In the genomic region with DNA sequence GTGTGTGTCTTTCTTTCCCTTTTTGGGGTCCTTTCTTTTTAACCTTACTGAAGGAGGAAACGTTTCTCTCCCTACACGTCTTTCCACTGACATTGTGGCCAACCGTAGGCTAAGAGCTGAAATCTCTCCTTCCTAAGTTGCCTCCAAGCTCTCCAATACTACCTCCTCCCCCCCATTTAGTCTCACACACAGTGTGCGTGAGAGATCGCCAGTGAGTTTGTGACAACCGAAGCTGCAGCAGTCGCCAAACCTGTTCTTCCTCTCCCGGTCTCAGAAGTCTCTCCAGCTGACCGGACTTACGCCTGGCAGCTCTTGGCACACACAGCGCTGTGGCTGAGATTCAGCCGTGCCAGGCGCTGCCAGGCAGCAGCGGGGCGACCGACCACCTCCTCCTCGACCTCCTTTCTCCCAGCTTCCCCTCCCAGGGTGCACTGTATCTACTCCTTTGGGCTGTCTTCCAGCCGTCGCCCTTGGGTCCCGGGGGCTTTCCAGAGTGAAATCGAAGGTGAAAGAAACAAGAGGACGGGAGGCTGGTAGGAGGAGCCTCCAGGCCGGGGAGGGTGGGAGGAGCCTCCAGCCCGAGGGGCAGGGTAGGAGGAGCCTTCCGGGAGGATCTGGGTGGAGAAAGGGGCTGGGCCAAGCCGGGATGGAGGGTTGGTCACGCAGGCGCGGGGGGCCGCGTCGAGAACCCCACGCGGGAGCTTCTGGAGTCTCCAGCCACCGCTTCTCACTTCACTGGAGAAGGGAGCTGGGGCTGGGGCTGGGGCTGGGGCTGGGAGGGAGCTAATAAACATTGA, we compare ENCODE assay signal across 1 cellular context.
TF ChIP-seq lines count a peak whose summit lies in the region.

A gene (plus strand): TSS at position 684 of the 797 bp plus-strand sequence.

TF ChIP-seq in A549, 52 proteins besides CTCF, POLR2A, EP300 and RAD21 (continued from another document):
- TF ChIP-seq, protein P1, sequence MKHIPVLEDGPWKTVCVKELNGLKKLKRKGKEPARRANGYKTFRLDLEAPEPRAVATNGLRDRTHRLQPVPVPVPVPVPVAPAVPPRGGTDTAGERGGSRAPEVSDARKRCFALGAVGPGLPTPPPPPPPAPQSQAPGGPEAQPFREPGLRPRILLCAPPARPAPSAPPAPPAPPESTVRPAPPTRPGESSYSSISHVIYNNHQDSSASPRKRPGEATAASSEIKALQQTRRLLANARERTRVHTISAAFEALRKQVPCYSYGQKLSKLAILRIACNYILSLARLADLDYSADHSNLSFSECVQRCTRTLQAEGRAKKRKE (CRISPR knock-in tag; IDR thresholded peaks at IDR 0.05; ENCODE audit: low read depth), result no peak
- TF ChIP-seq HDAC2 (IDR thresholded peaks at IDR 0.05) (no peak), NFE2L2 (conservative IDR thresholded peaks at IDR 0.05; ENCODE audit: low read length) (no peak), KDM5A (IDR thresholded peaks at IDR 0.05) (no peak), HOXB5 (CRISPR knock-in tag; IDR thresholded peaks at IDR 0.05) (no peak), NPAS2 (CRISPR knock-in tag; IDR thresholded peaks at IDR 0.05; ENCODE audit: borderline replicate concordance) (no peak), POLR2AphosphoS2 (conservative IDR thresholded peaks at IDR 0.05; ENCODE audit: low read length) (no peak), CBX2 (IDR thresholded peaks at IDR 0.05; ENCODE audit: borderline replicate concordance, low read depth) (no peak), KDM1A (IDR thresholded peaks at IDR 0.05; ENCODE audit: low read depth) (no peak), ZFP36 (IDR thresholded peaks at IDR 0.05; ENCODE audit: borderline replicate concordance, partially characterized antibody) (no peak), HOXA7 (CRISPR knock-in tag; IDR thresholded peaks at IDR 0.05) (no peak), MAFK (IDR thresholded peaks at IDR 0.05; ENCODE audit: partially characterized antibody) (no peak), HEYL (CRISPR knock-in tag; IDR thresholded peaks at IDR 0.05) (no peak), ESRRA (IDR thresholded peaks at IDR 0.05; ENCODE audit: borderline replicate concordance, low read length) (no peak), CBX8 (IDR thresholded peaks at IDR 0.05) (no peak), BHLHE40 (IDR thresholded peaks at IDR 0.05; ENCODE audit: low read depth, low read length) (no peak), MYC (IDR thresholded peaks at IDR 0.05; ENCODE audit: borderline replicate concordance, low read length) (no peak), ZNF302 (CRISPR knock-in tag; IDR thresholded peaks at IDR 0.05) (no peak), SREBF2 (IDR thresholded peaks at IDR 0.05) (no peak), JUN (IDR thresholded peaks at IDR 0.05) (peak in 1 of 2 experiments; percentile 67; a peak in 3 of 5 replicates), CEBPB (IDR thresholded peaks at IDR 0.05) (no peak), RARB (CRISPR knock-in tag; IDR thresholded peaks at IDR 0.05) (no peak), EHMT2 (IDR thresholded peaks at IDR 0.05; ENCODE audit: low read depth) (no peak)
- TF ChIP-seq, protein P2, sequence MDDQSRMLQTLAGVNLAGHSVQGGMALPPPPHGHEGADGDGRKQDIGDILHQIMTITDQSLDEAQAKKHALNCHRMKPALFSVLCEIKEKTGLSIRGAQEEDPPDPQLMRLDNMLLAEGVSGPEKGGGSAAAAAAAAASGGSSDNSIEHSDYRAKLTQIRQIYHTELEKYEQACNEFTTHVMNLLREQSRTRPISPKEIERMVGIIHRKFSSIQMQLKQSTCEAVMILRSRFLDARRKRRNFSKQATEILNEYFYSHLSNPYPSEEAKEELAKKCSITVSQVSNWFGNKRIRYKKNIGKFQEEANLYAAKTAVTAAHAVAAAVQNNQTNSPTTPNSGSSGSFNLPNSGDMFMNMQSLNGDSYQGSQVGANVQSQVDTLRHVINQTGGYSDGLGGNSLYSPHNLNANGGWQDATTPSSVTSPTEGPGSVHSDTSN (IDR thresholded peaks at IDR 0.05), result no peak
- TF ChIP-seq, protein P3, sequence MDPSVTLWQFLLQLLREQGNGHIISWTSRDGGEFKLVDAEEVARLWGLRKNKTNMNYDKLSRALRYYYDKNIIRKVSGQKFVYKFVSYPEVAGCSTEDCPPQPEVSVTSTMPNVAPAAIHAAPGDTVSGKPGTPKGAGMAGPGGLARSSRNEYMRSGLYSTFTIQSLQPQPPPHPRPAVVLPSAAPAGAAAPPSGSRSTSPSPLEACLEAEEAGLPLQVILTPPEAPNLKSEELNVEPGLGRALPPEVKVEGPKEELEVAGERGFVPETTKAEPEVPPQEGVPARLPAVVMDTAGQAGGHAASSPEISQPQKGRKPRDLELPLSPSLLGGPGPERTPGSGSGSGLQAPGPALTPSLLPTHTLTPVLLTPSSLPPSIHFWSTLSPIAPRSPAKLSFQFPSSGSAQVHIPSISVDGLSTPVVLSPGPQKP (IDR thresholded peaks at IDR 0.05; ENCODE audit: low read depth, low read length), result no peak
- TF ChIP-seq, protein P4, sequence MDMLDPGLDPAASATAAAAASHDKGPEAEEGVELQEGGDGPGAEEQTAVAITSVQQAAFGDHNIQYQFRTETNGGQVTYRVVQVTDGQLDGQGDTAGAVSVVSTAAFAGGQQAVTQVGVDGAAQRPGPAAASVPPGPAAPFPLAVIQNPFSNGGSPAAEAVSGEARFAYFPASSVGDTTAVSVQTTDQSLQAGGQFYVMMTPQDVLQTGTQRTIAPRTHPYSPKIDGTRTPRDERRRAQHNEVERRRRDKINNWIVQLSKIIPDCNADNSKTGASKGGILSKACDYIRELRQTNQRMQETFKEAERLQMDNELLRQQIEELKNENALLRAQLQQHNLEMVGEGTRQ (IDR thresholded peaks at IDR 0.05), result no peak
- TF ChIP-seq, protein P5, sequence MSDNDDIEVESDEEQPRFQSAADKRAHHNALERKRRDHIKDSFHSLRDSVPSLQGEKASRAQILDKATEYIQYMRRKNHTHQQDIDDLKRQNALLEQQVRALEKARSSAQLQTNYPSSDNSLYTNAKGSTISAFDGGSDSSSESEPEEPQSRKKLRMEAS (IDR thresholded peaks at IDR 0.05), result peak; percentile 54; the same call in 1 of the 2 replicates
- TF ChIP-seq, protein P6, sequence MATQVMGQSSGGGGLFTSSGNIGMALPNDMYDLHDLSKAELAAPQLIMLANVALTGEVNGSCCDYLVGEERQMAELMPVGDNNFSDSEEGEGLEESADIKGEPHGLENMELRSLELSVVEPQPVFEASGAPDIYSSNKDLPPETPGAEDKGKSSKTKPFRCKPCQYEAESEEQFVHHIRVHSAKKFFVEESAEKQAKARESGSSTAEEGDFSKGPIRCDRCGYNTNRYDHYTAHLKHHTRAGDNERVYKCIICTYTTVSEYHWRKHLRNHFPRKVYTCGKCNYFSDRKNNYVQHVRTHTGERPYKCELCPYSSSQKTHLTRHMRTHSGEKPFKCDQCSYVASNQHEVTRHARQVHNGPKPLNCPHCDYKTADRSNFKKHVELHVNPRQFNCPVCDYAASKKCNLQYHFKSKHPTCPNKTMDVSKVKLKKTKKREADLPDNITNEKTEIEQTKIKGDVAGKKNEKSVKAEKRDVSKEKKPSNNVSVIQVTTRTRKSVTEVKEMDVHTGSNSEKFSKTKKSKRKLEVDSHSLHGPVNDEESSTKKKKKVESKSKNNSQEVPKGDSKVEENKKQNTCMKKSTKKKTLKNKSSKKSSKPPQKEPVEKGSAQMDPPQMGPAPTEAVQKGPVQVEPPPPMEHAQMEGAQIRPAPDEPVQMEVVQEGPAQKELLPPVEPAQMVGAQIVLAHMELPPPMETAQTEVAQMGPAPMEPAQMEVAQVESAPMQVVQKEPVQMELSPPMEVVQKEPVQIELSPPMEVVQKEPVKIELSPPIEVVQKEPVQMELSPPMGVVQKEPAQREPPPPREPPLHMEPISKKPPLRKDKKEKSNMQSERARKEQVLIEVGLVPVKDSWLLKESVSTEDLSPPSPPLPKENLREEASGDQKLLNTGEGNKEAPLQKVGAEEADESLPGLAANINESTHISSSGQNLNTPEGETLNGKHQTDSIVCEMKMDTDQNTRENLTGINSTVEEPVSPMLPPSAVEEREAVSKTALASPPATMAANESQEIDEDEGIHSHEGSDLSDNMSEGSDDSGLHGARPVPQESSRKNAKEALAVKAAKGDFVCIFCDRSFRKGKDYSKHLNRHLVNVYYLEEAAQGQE (IDR thresholded peaks at IDR 0.05), result no peak
- TF ChIP-seq, protein P7, sequence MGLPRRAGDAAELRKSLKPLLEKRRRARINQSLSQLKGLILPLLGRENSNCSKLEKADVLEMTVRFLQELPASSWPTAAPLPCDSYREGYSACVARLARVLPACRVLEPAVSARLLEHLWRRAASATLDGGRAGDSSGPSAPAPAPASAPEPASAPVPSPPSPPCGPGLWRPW (IDR thresholded peaks at IDR 0.05), result no peak
